2 cellular contexts compared by ENCODE assay signal in the genomic region with DNA sequence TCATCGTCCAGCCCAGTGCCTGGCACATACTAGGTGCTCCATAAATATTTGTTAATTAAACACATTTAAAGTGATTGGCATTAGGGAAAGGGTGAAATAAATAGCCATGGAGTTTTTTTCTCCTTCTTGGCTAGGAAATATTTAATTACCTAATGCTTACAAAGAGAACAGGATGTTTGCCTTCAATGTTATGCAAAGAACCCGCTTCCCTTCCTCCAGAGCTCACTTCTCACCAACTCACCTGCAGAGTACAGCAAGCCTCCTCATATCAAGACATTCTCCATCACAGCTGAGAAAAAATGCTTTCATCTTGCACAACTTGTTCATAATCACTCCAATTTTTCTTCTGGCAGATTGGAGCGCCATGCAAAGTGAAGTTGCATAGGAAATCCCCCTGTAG.
TF ChIP-seq lines count a peak whose summit lies in the region.

No MANE protein-coding gene starts in this region.

TF ChIP-seq in GM23338, 12 proteins besides CTCF, POLR2A, EP300 and RAD21 (continues in another document):
- TF ChIP-seq POLR2AphosphoS5 (IDR thresholded peaks at IDR 0.05; ENCODE audit: low read depth) (no peak), EZH2 (IDR thresholded peaks at IDR 0.05; ENCODE audit: low read depth, unreplicated experiment) (no peak), JUNB (IDR thresholded peaks at IDR 0.05; ENCODE audit: unreplicated experiment) (no peak), ZNF114 (CRISPR knock-in tag; IDR thresholded peaks at IDR 0.05) (no peak), STAT1 (IDR thresholded peaks at IDR 0.05; ENCODE audit: unreplicated experiment) (no peak), ZNF331 (CRISPR knock-in tag; IDR thresholded peaks at IDR 0.05; ENCODE audit: low read depth) (no peak), NANOG (IDR thresholded peaks at IDR 0.05; ENCODE audit: borderline replicate concordance) (no peak)
- TF ChIP-seq, protein P1, sequence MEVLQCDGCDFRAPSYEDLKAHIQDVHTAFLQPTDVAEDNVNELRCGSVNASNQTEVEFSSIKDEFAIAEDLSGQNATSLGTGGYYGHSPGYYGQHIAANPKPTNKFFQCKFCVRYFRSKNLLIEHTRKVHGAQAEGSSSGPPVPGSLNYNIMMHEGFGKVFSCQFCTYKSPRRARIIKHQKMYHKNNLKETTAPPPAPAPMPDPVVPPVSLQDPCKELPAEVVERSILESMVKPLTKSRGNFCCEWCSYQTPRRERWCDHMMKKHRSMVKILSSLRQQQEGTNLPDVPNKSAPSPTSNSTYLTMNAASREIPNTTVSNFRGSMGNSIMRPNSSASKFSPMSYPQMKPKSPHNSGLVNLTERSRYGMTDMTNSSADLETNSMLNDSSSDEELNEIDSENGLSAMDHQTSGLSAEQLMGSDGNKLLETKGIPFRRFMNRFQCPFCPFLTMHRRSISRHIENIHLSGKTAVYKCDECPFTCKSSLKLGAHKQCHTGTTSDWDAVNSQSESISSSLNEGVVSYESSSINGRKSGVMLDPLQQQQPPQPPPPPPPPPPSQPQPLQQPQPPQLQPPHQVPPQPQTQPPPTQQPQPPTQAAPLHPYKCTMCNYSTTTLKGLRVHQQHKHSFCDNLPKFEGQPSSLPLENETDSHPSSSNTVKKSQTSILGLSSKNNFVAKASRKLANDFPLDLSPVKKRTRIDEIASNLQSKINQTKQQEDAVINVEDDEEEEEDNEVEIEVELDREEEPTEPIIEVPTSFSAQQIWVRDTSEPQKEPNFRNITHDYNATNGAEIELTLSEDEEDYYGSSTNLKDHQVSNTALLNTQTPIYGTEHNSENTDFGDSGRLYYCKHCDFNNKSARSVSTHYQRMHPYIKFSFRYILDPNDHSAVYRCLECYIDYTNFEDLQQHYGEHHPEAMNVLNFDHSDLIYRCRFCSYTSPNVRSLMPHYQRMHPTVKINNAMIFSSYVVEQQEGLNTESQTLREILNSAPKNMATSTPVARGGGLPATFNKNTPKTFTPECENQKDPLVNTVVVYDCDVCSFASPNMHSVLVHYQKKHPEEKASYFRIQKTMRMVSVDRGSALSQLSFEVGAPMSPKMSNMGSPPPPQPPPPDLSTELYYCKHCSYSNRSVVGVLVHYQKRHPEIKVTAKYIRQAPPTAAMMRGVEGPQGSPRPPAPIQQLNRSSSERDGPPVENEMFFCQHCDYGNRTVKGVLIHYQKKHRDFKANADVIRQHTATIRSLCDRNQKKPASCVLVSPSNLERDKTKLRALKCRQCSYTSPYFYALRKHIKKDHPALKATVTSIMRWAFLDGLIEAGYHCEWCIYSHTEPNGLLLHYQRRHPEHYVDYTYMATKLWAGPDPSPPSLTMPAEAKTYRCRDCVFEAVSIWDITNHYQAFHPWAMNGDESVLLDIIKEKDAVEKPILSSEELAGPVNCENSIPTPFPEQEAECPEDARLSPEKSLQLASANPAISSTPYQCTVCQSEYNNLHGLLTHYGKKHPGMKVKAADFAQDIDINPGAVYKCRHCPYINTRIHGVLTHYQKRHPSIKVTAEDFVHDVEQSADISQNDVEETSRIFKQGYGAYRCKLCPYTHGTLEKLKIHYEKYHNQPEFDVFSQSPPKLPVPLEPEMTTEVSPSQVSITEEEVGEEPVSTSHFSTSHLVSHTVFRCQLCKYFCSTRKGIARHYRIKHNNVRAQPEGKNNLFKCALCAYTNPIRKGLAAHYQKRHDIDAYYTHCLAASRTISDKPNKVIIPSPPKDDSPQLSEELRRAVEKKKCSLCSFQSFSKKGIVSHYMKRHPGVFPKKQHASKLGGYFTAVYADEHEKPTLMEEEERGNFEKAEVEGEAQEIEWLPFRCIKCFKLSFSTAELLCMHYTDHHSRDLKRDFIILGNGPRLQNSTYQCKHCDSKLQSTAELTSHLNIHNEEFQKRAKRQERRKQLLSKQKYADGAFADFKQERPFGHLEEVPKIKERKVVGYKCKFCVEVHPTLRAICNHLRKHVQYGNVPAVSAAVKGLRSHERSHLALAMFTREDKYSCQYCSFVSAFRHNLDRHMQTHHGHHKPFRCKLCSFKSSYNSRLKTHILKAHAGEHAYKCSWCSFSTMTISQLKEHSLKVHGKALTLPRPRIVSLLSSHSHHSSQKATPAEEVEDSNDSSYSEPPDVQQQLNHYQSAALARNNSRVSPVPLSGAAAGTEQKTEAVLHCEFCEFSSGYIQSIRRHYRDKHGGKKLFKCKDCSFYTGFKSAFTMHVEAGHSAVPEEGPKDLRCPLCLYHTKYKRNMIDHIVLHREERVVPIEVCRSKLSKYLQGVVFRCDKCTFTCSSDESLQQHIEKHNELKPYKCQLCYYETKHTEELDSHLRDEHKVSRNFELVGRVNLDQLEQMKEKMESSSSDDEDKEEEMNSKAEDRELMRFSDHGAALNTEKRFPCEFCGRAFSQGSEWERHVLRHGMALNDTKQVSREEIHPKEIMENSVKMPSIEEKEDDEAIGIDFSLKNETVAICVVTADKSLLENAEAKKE (CRISPR knock-in tag; IDR thresholded peaks at IDR 0.05): no peak
- TF ChIP-seq, protein P2, sequence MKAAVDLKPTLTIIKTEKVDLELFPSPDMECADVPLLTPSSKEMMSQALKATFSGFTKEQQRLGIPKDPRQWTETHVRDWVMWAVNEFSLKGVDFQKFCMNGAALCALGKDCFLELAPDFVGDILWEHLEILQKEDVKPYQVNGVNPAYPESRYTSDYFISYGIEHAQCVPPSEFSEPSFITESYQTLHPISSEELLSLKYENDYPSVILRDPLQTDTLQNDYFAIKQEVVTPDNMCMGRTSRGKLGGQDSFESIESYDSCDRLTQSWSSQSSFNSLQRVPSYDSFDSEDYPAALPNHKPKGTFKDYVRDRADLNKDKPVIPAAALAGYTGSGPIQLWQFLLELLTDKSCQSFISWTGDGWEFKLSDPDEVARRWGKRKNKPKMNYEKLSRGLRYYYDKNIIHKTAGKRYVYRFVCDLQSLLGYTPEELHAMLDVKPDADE (IDR thresholded peaks at IDR 0.05): no peak
- TF ChIP-seq, protein P3, sequence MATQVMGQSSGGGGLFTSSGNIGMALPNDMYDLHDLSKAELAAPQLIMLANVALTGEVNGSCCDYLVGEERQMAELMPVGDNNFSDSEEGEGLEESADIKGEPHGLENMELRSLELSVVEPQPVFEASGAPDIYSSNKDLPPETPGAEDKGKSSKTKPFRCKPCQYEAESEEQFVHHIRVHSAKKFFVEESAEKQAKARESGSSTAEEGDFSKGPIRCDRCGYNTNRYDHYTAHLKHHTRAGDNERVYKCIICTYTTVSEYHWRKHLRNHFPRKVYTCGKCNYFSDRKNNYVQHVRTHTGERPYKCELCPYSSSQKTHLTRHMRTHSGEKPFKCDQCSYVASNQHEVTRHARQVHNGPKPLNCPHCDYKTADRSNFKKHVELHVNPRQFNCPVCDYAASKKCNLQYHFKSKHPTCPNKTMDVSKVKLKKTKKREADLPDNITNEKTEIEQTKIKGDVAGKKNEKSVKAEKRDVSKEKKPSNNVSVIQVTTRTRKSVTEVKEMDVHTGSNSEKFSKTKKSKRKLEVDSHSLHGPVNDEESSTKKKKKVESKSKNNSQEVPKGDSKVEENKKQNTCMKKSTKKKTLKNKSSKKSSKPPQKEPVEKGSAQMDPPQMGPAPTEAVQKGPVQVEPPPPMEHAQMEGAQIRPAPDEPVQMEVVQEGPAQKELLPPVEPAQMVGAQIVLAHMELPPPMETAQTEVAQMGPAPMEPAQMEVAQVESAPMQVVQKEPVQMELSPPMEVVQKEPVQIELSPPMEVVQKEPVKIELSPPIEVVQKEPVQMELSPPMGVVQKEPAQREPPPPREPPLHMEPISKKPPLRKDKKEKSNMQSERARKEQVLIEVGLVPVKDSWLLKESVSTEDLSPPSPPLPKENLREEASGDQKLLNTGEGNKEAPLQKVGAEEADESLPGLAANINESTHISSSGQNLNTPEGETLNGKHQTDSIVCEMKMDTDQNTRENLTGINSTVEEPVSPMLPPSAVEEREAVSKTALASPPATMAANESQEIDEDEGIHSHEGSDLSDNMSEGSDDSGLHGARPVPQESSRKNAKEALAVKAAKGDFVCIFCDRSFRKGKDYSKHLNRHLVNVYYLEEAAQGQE (IDR thresholded peaks at IDR 0.05; ENCODE audit: unreplicated experiment): no peak

TF ChIP-seq in WTC11, 78 proteins besides CTCF, POLR2A, EP300 and RAD21:
- TF ChIP-seq GABPB1 (CRISPR knock-in tag; IDR thresholded peaks at IDR 0.05) (no peak), TP53 (CRISPR knock-in tag; IDR thresholded peaks at IDR 0.05) (no peak)
- TF ChIP-seq, protein P4, sequence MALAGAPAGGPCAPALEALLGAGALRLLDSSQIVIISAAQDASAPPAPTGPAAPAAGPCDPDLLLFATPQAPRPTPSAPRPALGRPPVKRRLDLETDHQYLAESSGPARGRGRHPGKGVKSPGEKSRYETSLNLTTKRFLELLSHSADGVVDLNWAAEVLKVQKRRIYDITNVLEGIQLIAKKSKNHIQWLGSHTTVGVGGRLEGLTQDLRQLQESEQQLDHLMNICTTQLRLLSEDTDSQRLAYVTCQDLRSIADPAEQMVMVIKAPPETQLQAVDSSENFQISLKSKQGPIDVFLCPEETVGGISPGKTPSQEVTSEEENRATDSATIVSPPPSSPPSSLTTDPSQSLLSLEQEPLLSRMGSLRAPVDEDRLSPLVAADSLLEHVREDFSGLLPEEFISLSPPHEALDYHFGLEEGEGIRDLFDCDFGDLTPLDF (CRISPR knock-in tag; IDR thresholded peaks at IDR 0.05): no peak
TF ChIP-seq in WTC11: peak in this region for 0.
